In the genomic region with DNA sequence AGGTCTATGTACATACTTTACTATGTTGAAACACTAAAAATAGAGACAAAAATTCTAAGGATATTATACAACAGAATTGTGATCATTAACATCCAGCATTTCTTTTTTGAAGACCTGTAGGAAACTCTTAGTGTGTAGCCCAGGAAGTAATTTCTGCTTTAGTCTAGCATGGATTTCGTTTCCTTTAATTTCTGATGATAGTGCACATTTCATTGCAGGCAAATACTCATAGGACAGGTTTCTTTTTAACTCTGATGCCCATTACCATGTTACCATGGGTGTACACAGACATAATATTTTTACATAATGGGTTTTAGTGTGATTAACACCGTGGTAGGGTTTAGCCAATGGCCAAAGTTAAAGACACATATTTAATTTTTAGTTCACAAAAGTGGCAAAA, we compare ENCODE assay signal across 7 cellular contexts.
"Had no signal": no experiment of that assay in that cellular context is flagged by ENCODE, and none has a peak within 500 bp of the region (broad histone marks: within the 10 kb centered on the region; RNA-seq: fewer than 3 reads in every experiment).

No MANE protein-coding gene starts in this region.

- H3K27ac ChIP-seq: GM23248, KMS-11 had no signal

- H2AFZ ChIP-seq: GM23248 had no signal

- DNase-seq: GM23248, GOT3, H7, HCEC 1CT, KBM-7 had no signal

- H3K9ac ChIP-seq: GM23248, KMS-11 had no signal

- FAIRE-seq: HTR-8/SVneo had no signal

- H3K4me3 ChIP-seq: GM23248 had no signal

- H3K4me2 ChIP-seq: KMS-11 had no signal
